In the genomic region with DNA sequence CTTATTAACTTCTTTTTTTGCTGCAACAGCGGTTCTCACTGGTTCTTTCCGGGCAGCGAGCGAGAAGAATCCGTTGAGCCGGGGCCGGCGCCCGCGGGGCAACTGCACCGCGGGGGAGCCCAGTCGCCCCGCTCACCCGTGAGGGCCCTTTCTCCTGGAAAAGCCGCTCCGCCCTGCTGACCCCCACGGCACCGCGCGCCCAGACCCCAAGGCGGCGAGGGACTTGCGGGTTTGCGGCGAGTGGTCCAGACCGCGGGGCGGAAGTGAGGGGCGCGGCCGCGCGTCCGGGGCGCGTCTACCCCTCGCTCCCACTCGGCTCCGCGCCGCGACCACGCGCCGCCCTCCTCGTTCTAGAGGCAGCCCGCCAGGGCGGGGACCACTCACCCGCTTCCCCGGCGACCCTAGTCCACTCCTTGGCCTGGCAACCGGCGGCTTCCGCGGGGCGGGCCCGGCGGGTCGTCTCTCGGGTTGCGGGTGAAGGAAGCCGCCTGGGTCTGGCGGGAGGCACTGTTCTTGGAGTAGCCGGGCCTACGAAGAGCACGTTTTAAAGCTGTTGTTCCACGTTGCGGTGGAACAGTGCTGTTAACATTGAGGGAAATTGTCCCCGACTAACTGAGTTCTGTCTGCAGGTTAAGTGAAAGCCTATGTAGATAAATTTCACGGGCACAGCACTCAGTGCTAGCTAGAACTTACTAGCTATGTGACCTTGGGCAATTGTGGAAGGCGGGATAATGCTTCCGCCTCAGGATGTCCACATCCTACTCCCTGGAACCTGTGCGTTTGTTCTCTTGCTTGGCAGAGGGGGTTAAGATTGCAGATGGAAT, we compare ENCODE assay signal across 8 cellular contexts. TPM values are rescaled to one million over a fixed set of nuclear protein-coding genes. Genes with fewer than 3 reads are reported as not detected.
DNase-seq lines count a peak whose midpoint lies in the region; TF ChIP-seq lines count a peak whose summit lies in the region.

A gene with protein sequence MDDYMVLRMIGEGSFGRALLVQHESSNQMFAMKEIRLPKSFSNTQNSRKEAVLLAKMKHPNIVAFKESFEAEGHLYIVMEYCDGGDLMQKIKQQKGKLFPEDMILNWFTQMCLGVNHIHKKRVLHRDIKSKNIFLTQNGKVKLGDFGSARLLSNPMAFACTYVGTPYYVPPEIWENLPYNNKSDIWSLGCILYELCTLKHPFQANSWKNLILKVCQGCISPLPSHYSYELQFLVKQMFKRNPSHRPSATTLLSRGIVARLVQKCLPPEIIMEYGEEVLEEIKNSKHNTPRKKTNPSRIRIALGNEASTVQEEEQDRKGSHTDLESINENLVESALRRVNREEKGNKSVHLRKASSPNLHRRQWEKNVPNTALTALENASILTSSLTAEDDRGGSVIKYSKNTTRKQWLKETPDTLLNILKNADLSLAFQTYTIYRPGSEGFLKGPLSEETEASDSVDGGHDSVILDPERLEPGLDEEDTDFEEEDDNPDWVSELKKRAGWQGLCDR (minus strand): TSS at position 439 of the 824 bp plus-strand sequence. CDS start 3,406 bp downstream, outside the sequence.

- peaks cover 6% of the 10 kb centered on the region for H3K79me2 ChIP-seq in hepatocyte

- H3K27me3 ChIP-seq in hepatocyte (no peaks in the 10 kb centered on the region), rectal smooth muscle tissue (ENCODE audit: control insufficient read depth, insufficient read depth, low read length) (no peaks in the 10 kb centered on the region), vagina (no peaks in the 10 kb centered on the region)

- H3K4me2 ChIP-seq in hepatocyte: peak within 1 kb of the TSS; percentile 74

- TF ChIP-seq CTCF in HEK293 (tag by site-specific recombination; IDR thresholded peaks at IDR 0.05): no peak
- no peak for TF ChIP-seq CTCF in astrocyte of the spinal cord (IDR thresholded peaks at IDR 0.05; ENCODE audit: low read depth, low read length)
- TF ChIP-seq CTCF in hepatocyte (IDR thresholded peaks at IDR 0.05; ENCODE audit: poor library complexity): no peak
- TF ChIP-seq CTCF in vagina (IDR thresholded peaks at IDR 0.05): no peak

- H3K9me2 ChIP-seq in hepatocyte (replicated peaks; ENCODE audit: insufficient read depth): no peaks in the 10 kb centered on the region

- H3K4me1 ChIP-seq in HEK293 (ENCODE audit: control insufficient read depth, insufficient read depth, low read length): peaks cover 7% of the 10 kb centered on the region; the same call in 1 of the 2 replicates
- peaks cover 16% of the 10 kb centered on the region for H3K4me1 ChIP-seq in hepatocyte (ENCODE audit: insufficient read depth)
- H3K4me1 ChIP-seq in rectal smooth muscle tissue (ENCODE audit: control insufficient read depth, insufficient read depth, low read length): no peaks in the 10 kb centered on the region
- peaks cover 16% of the 10 kb centered on the region for H3K4me1 ChIP-seq in vagina

- 5% methylated on average over 58 of the region's 74 CpGs for WGBS in hepatocyte (ENCODE audit: low lambda C conversion rate, missing lambda C conversion rate)

- DNase-seq in MV-4-11 (lab: John Stamatoyannopoulos, UW) (peak; percentile 63), T-helper 22 cell (ENCODE audit: low read depth) (peak; percentile 22), astrocyte of the spinal cord (ENCODE audit: low read depth, low spot score) (peak; percentile 73), hepatocyte (ENCODE audit: low spot score) (peak; percentile 84), vagina (ENCODE audit: extremely low spot score in 2 of 2) (no peak)

- no peak for TF ChIP-seq POLR2A in vagina (IDR thresholded peaks at IDR 0.05)

- H2AFZ ChIP-seq in hepatocyte: peak within 1 kb of the TSS; percentile 76

- POLR2A ChIA-PET in HEK293 (lab: Yijun Ruan, JAX): interaction anchor here (1.9 kb wide), 1 partner anchor 35 kb away, joined by 7 read pairs; no protein-coding TSS in a partner anchor

- H3K9ac ChIP-seq in rectal smooth muscle tissue (ENCODE audit: low read length): peak within 1 kb of the TSS; percentile 61

- H3K36me3 ChIP-seq in HEK293 (ENCODE audit: control insufficient read depth in 2 of 2, insufficient read depth in 1 of 2, low read length in 2 of 2) (no peaks in the 10 kb centered on the region; a peak in 1 of 3 replicates), hepatocyte (replicated peaks; ENCODE audit: insufficient read depth, low read depth) (no peaks in the 10 kb centered on the region), rectal smooth muscle tissue (ENCODE audit: control insufficient read depth, insufficient read depth, low read length) (no peaks in the 10 kb centered on the region), vagina (no peaks in the 10 kb centered on the region)

- H3K9me3 ChIP-seq in HEK293 (ENCODE audit: control insufficient read depth, insufficient read depth, low read depth, low read length) (no peaks in the 10 kb centered on the region), hepatocyte (ENCODE audit: low read depth) (no peaks in the 10 kb centered on the region), vagina (no peaks in the 10 kb centered on the region)

- peak within 1 kb of the TSS; percentile 56; the same call in 1 of the 2 replicates for H3K27ac ChIP-seq in HEK293 (ENCODE audit: extremely low read depth, low read depth, low read length)
- peak within 1 kb of the TSS; percentile 90 for H3K27ac ChIP-seq in hepatocyte
- H3K27ac ChIP-seq in rectal smooth muscle tissue (ENCODE audit: low read depth, low read length): peak within 1 kb of the TSS; percentile 74
- peak within 1 kb of the TSS; percentile 87 for H3K27ac ChIP-seq in vagina

- CTCF ChIA-PET in HEK293 (lab: Yijun Ruan, JAX): interaction anchor here (0.6 to 1.2 kb wide), 4 partner anchors 24 to 291 kb away, joined by 3 read pairs; a partner anchor contains a TSS

- intact Hi-C loops in vagina (cut with DNase I): no loop called here

- H3K4me3 ChIP-seq in GM08714 (ENCODE audit: low read length) (peak within 1 kb of the TSS; percentile 77), HEK293 (ENCODE audit: low read depth, low read length) (peak within 1 kb of the TSS; percentile 66), astrocyte of the spinal cord (ENCODE audit: low read depth, low read length) (peak within 1 kb of the TSS; percentile 71), hepatocyte (peak within 1 kb of the TSS; percentile 66), rectal smooth muscle tissue (ENCODE audit: low read length) (peak within 1 kb of the TSS; percentile 82), vagina (peak within 1 kb of the TSS; percentile 78 to 82)

- H4K20me1 ChIP-seq in hepatocyte (ENCODE audit: insufficient read depth, poor library complexity, severe bottlenecking): no peaks in the 10 kb centered on the region

- in situ Hi-C loops in astrocyte of the spinal cord (cut with HindIII; ENCODE audit: low sequenced_read_pairs): no loop called here

TF ChIP-seq in HEK293, 187 proteins besides CTCF, POLR2A, EP300 and RAD21 (continues in another document):
- TF ChIP-seq, protein P1, sequence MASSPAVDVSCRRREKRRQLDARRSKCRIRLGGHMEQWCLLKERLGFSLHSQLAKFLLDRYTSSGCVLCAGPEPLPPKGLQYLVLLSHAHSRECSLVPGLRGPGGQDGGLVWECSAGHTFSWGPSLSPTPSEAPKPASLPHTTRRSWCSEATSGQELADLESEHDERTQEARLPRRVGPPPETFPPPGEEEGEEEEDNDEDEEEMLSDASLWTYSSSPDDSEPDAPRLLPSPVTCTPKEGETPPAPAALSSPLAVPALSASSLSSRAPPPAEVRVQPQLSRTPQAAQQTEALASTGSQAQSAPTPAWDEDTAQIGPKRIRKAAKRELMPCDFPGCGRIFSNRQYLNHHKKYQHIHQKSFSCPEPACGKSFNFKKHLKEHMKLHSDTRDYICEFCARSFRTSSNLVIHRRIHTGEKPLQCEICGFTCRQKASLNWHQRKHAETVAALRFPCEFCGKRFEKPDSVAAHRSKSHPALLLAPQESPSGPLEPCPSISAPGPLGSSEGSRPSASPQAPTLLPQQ (tag by site-specific recombination; IDR thresholded peaks at IDR 0.05): peak; percentile 57; the same call in 1 of the 2 replicates
- TF ChIP-seq, protein P2, sequence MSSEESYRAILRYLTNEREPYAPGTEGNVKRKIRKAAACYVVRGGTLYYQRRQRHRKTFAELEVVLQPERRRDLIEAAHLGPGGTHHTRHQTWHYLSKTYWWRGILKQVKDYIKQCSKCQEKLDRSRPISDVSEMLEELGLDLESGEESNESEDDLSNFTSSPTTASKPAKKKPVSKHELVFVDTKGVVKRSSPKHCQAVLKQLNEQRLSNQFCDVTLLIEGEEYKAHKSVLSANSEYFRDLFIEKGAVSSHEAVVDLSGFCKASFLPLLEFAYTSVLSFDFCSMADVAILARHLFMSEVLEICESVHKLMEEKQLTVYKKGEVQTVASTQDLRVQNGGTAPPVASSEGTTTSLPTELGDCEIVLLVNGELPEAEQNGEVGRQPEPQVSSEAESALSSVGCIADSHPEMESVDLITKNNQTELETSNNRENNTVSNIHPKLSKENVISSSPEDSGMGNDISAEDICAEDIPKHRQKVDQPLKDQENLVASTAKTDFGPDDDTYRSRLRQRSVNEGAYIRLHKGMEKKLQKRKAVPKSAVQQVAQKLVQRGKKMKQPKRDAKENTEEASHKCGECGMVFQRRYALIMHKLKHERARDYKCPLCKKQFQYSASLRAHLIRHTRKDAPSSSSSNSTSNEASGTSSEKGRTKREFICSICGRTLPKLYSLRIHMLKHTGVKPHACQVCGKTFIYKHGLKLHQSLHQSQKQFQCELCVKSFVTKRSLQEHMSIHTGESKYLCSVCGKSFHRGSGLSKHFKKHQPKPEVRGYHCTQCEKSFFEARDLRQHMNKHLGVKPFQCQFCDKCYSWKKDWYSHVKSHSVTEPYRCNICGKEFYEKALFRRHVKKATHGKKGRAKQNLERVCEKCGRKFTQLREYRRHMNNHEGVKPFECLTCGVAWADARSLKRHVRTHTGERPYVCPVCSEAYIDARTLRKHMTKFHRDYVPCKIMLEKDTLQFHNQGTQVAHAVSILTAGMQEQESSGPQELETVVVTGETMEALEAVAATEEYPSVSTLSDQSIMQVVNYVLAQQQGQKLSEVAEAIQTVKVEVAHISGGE (tag by site-specific recombination; conservative IDR thresholded peaks at IDR 0.05; ENCODE audit: low read depth): no peak
- no peak for TF ChIP-seq ZNF184 (tag by site-specific recombination; IDR thresholded peaks at IDR 0.05)
- TF ChIP-seq, protein P3, sequence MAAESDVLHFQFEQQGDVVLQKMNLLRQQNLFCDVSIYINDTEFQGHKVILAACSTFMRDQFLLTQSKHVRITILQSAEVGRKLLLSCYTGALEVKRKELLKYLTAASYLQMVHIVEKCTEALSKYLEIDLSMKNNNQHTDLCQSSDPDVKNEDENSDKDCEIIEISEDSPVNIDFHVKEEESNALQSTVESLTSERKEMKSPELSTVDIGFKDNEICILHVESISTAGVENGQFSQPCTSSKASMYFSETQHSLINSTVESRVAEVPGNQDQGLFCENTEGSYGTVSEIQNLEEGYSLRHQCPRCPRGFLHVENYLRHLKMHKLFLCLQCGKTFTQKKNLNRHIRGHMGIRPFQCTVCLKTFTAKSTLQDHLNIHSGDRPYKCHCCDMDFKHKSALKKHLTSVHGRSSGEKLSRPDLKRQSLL (tag by site-specific recombination; IDR thresholded peaks at IDR 0.05): no peak
- TF ChIP-seq ZNF776 (tag by site-specific recombination; IDR thresholded peaks at IDR 0.05; ENCODE audit: borderline replicate concordance): no peak
- no peak for TF ChIP-seq MEIS1 (CRISPR knock-in tag; IDR thresholded peaks at IDR 0.05; ENCODE audit: borderline replicate concordance)

RNA-seq across cellular contexts. Expression of the gene that starts here (rescaled TPM):
- total RNA-seq in hepatocyte (11.0 and 11.2 TPM in 2 replicates), vagina (16.5 TPM)
- polyA plus RNA-seq in hepatocyte: 11.0 and 15.3 TPM in 2 replicates

Comparison
In these comparisons a context has a peak if more than half of its experiments do, and no peak if none do; other contexts are left out.
1. DNase-seq: peak in MV-4-11 (single experiment), T-helper 22 cell (single experiment), astrocyte of the spinal cord (single experiment) and hepatocyte (single experiment); none in vagina (0 of 2).
2. Peak in every context shown above with its lines, with median percentiles within 50 percentile points of each other: H3K4me3 ChIP-seq and H3K27ac ChIP-seq.